ENCODE assay signal across 28 cellular contexts in genomic region chr14:36020120-36021029, GRCh38.
A peak's percentile ranks its signal among the peaks of the same experiment; 100 is the strongest.
DNase-seq lines count a peak whose midpoint lies in the region; ATAC-seq, FAIRE-seq and TF ChIP-seq lines count a peak whose summit lies in the region.
"Had no signal": no experiment of that assay in that cellular context is flagged by ENCODE, and none has a peak within 500 bp of the region (broad histone marks: within the 10 kb centered on the region; RNA-seq: fewer than 3 reads in every experiment).

No MANE protein-coding gene starts in this region.

- DNase-seq in NCI-H2227 treated with DMSO at 0.1 percent for 48 hours (lab: John Stamatoyannopoulos, UW), result peak; percentile 33
- no peak for DNase-seq in NCI-H2227 (lab: John Stamatoyannopoulos, UW; ENCODE audit: unreplicated experiment)
- DNase-seq in NCI-H748 (lab: John Stamatoyannopoulos, UW; ENCODE audit: unreplicated experiment), result peak; percentile 98
- DNase-seq in dorsolateral prefrontal cortex, result no peak
- DNase-seq in activated CD4-positive, alpha-beta T cell treated with anti-CD3 and anti-CD28 coated beads, Interleukin-2, amount 50 U/mL, for 48 hours, result no peak
- no peak for DNase-seq in GM19239 (ENCODE audit: insufficient read length, low spot score)
- DNase-seq: activated CD4-positive, CD25-positive, alpha-beta regulatory T cell treated with anti-CD3 and anti-CD28 coated beads, Interleukin-2, amount 50 U/mL, for 72 hours; activated naive CD4-positive, alpha-beta T cell treated with anti-CD3 and anti-CD28 coated beads for 36 hours; activated T-cell treated with anti-CD3 and anti-CD28 coated beads, Interleukin-2, amount 50 U/mL, for 4 hours; amniotic stem cell; CD8-positive, alpha-beta T cell; cortex of kidney; endodermal cell; esophagus squamous epithelium; gastrocnemius medialis; immature natural killer cell; left lung; naive thymus-derived CD8-positive, alpha-beta T cell; NCI-H226; SJCRH30; small intestine; stimulated activated CD4-positive, alpha-beta T cell treated with anti-CD3 and anti-CD28 coated beads, Interleukin-2, amount 100 ng/mL, for 24 hours had no signal

- no peak for ATAC-seq in HG02885 (IDR thresholded peaks at IDR 0.05; ENCODE audit: poor library complexity, unreplicated experiment)
- ATAC-seq: CD8-positive, alpha-beta T cell; gastrocnemius medialis; left lung; naive thymus-derived CD8-positive, alpha-beta T cell; Panc1 had no signal

- no peaks in the 10 kb centered on the region for H3K27me3 ChIP-seq in dorsolateral prefrontal cortex
- H3K27me3 ChIP-seq: esophagus squamous epithelium, gastrocnemius medialis, left lung, SJCRH30 had no signal

- peak overlapping the region in 39 of 59 donors; percentile 0 to 59 (median 22) for H3K4me3 ChIP-seq in dorsolateral prefrontal cortex
- H3K4me3 ChIP-seq: esophagus squamous epithelium, gastrocnemius medialis, left lung, SJCRH30 had no signal

- no peak for TF ChIP-seq CTCF in dorsolateral prefrontal cortex (IDR thresholded peaks at IDR 0.05 in 54 of 56, conservative IDR thresholded peaks at IDR 0.05 in 2 of 56; ENCODE audit: low read depth in 1 of 56, partially characterized antibody in 56 of 56)

- H3K27ac ChIP-seq in dorsolateral prefrontal cortex (peak overlapping the region; percentile 1 to 93 (median 84)), temporal lobe (ENCODE audit: low read depth, low read length) (peak overlapping the region; percentile 79)
- H3K27ac ChIP-seq: 22Rv1, esophagus squamous epithelium, gastrocnemius medialis, left lung, SJCRH30 had no signal

- intact Hi-C loops in dorsolateral prefrontal cortex (cut with DNase I), result loop anchor here in 1 of 2 donors (5.0 to 10.0 kb wide), 2 partner anchors 33 to 56 kb away; no protein-coding TSS in a partner anchor

- FAIRE-seq in GM19239 (lab: Jason Lieb, UNC), result no peak
- FAIRE-seq: bronchial epithelial cell, small intestine, TTC549 had no signal

Comparison
In these comparisons a context has a peak if more than half of its experiments do, and no peak if none do; other contexts are left out.
1. DNase-seq: peak in NCI-H2227 treated with DMSO at 0.1 percent for 48 hours (single experiment) and NCI-H748 (single experiment); none in NCI-H2227 (single experiment), dorsolateral prefrontal cortex (0 of 10), activated CD4-positive, alpha-beta T cell treated with anti-CD3 and anti-CD28 coated beads, Interleukin-2, amount 50 U/mL, for 48 hours (0 of 2) and GM19239 (single experiment).